ENCODE assay signal across 11 cellular contexts in the genomic region with DNA sequence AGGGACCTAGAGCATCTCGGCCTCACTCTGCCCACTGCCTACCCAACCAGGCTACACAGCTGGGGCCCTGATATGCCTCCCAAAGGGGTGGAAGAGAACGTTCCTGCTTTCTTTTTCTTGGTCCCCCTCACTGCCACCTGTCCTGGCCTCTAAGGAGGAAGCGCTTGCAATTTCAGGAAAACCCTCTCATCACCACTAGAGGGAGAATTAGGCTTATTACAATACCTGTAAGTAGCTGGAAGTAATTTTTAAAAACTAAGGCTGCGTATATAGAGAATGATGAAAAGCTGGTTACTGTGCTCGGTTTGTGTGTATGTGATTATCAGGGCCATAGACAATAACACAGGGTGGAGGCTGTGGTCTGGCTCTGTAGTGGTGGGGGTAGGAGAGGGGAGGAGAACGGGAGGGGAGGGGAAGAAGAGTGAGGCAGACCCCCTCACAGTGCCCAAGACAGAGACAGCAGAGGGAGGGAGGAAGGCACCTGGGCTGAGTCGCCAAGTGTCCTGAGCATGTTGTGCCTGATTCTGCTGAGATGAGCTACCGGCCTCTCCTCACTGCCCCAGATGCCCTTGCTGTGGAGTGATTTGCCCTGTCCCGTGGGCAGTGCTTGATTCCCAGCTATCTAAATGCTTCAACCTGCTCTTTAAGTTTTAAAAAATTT. TPM values are rescaled to one million over a fixed set of nuclear protein-coding genes. Genes with fewer than 3 reads are reported as not detected.
DNase-seq lines count a peak whose midpoint lies in the region; ATAC-seq and TF ChIP-seq lines count a peak whose summit lies in the region.
"Had no signal": no experiment of that assay in that cellular context is flagged by ENCODE, and none has a peak within 500 bp of the region (broad histone marks: within the 10 kb centered on the region; RNA-seq: fewer than 3 reads in every experiment).

No MANE protein-coding gene starts in this region.

- no peak overlapping the region for H3K27ac Mint-ChIP-seq in endodermal cell

- DNase-seq in NCI-H2196 (lab: John Stamatoyannopoulos, UW; ENCODE audit: unreplicated experiment): peak; percentile 39
- DNase-seq in NCI-H2196 treated with DMSO at 0.1 percent for 48 hours (lab: John Stamatoyannopoulos, UW; ENCODE audit: unreplicated experiment): no peak
- peak; percentile 30 for DNase-seq in NCI-H526 treated with DMSO at 0.1 percent for 48 hours (lab: John Stamatoyannopoulos, UW)
- DNase-seq in endodermal cell: peak; percentile 67
- peak; percentile 5 for DNase-seq in skeletal muscle cell (ENCODE audit: low read depth)
- DNase-seq in upper lobe of right lung: no peak
- DNase-seq: transverse colon had no signal

- no peak for ATAC-seq in HG03354 (IDR thresholded peaks at IDR 0.05; ENCODE audit: poor library complexity, severe bottlenecking, unreplicated experiment)
- ATAC-seq in GM21576 (IDR thresholded peaks at IDR 0.05; ENCODE audit: unreplicated experiment): no peak
- no peak for ATAC-seq in upper lobe of right lung
- ATAC-seq: sciatic nerve had no signal

- WGBS in endodermal cell (ENCODE audit: insufficient coverage in 1 of 2, insufficient read length in 1 of 2), 2 experiments: 40 to 46% methylated on average over 4 to 9 of the region's 9 CpGs

- H3K27ac ChIP-seq in endodermal cell (ENCODE audit: low read depth, low read length): no peak overlapping the region
- H3K27ac ChIP-seq in upper lobe of right lung: no peak overlapping the region
- H3K27ac ChIP-seq: BLaER1 treated with 17β-estradiol and CSF1 and Interleukin-3, amounts not matched to agents 10 nM and 100 nM; transverse colon had no signal

- H3K4me3 ChIP-seq in endodermal cell (ENCODE audit: low read length): no peak overlapping the region
- H3K4me3 ChIP-seq in skeletal muscle cell (ENCODE audit: low read depth, low read length): no peak overlapping the region
- H3K4me3 ChIP-seq in upper lobe of right lung: no peak overlapping the region
- H3K4me3 ChIP-seq: BLaER1 treated with 17β-estradiol and CSF1 and Interleukin-3, amounts not matched to agents 10 nM and 100 nM; transverse colon had no signal

- H3K27me3 ChIP-seq in endodermal cell (ENCODE audit: control insufficient read depth, insufficient read depth, low read length, poor library complexity, severe bottlenecking): peaks cover 46% of the 10 kb centered on the region
- H3K27me3 ChIP-seq in upper lobe of right lung: peaks cover 22% of the 10 kb centered on the region
- H3K27me3 ChIP-seq: BLaER1 treated with 17β-estradiol and CSF1 and Interleukin-3, amounts not matched to agents 10 nM and 100 nM had no signal

- H3K9me3 Mint-ChIP-seq in endodermal cell: no peaks in the 10 kb centered on the region

- TF ChIP-seq CTCF in endodermal cell (conservative IDR thresholded peaks at IDR 0.05): peak; percentile 85
- no peak for TF ChIP-seq CTCF in upper lobe of right lung (IDR thresholded peaks at IDR 0.05)

- no peaks in the 10 kb centered on the region for H3K4me1 ChIP-seq in endodermal cell (ENCODE audit: control insufficient read depth, insufficient read depth, low read length)
- H3K4me1 ChIP-seq in upper lobe of right lung: no peaks in the 10 kb centered on the region
- H3K4me1 ChIP-seq: BLaER1 treated with 17β-estradiol and CSF1 and Interleukin-3, amounts not matched to agents 10 nM and 100 nM; transverse colon had no signal

- intact Hi-C loops in upper lobe of right lung (cut with DNase I): no loop called here

- H3K36me3 ChIP-seq in endodermal cell (ENCODE audit: control insufficient read depth, insufficient read depth, low read length): no peaks in the 10 kb centered on the region
- no peaks in the 10 kb centered on the region for H3K36me3 ChIP-seq in upper lobe of right lung
- H3K36me3 ChIP-seq: BLaER1 treated with 17β-estradiol and CSF1 and Interleukin-3, amounts not matched to agents 10 nM and 100 nM; transverse colon had no signal

- H3K4me3 Mint-ChIP-seq in endodermal cell: no peak overlapping the region

- H3K9ac ChIP-seq in endodermal cell (ENCODE audit: extremely low read depth, low read length, poor library complexity, severe bottlenecking): no peak overlapping the region
- H3K9ac ChIP-seq: BLaER1 treated with 17β-estradiol and CSF1 and Interleukin-3, amounts not matched to agents 10 nM and 100 nM had no signal

- H3K9me3 ChIP-seq in endodermal cell (ENCODE audit: control insufficient read depth, low read length) (no peaks in the 10 kb centered on the region), upper lobe of right lung (no peaks in the 10 kb centered on the region)

- H3K27me3 Mint-ChIP-seq in endodermal cell (ENCODE audit: insufficient read depth): peaks cover 47% of the 10 kb centered on the region

- no peaks in the 10 kb centered on the region for H3K4me1 Mint-ChIP-seq in endodermal cell

- H3K36me3 Mint-ChIP-seq in endodermal cell (ENCODE audit: low read depth): no peaks in the 10 kb centered on the region

RNA-seq across cellular contexts. Expression of gene GABRG3, which starts 3.3 kb away (rescaled TPM):
- total RNA-seq in endodermal cell (under 1 TPM; 0.48 to 0.84 TPM), upper lobe of right lung (not detected)
- polyA plus RNA-seq in endodermal cell (2013, experiment 1 of 2): 1.9 TPM
- 2.0 TPM for polyA plus RNA-seq in endodermal cell (2013, experiment 2 of 2)
- total RNA-seq: sciatic nerve, transverse colon had no signal

Comparison
In these comparisons a context has a peak if more than half of its experiments do, and no peak if none do; other contexts are left out.
1. DNase-seq: peak in NCI-H2196 (single experiment), NCI-H526 treated with DMSO at 0.1 percent for 48 hours (single experiment), endodermal cell (single experiment) and skeletal muscle cell (single experiment); none in NCI-H2196 treated with DMSO at 0.1 percent for 48 hours (single experiment) and upper lobe of right lung (single experiment).